ENCODE assay signal across 10 cellular contexts in genomic region chr20:51400051-51400926, GRCh38.
DNase-seq lines count a peak whose midpoint lies in the region; ATAC-seq and TF ChIP-seq lines count a peak whose summit lies in the region.
"Had no signal": no experiment of that assay in that cellular context is flagged by ENCODE, and none has a peak within 500 bp of the region (broad histone marks: within the 10 kb centered on the region; RNA-seq: fewer than 3 reads in every experiment).

No MANE protein-coding gene starts in this region.

- peak overlapping the region; percentile 77 to 91 (median 83) for H3K27ac ChIP-seq in Peyer's patch
- H3K27ac ChIP-seq: epithelial cell of prostate, thoracic aorta had no signal

- peak overlapping the region; percentile 96 for H3K27ac Mint-ChIP-seq in activated naive CD8-positive, alpha-beta T cell treated with anti-CD3 and anti-CD28 coated beads, Interleukin-2, amount 10 ng/mL, durations not matched to agents 7 days and 5 days

- H3K27me3 ChIP-seq in Peyer's patch, result no peaks in the 10 kb centered on the region

- TF ChIP-seq CTCF in Peyer's patch (IDR thresholded peaks at IDR 0.05), result no peak

- peak overlapping the region; percentile 75 for H3K4me3 Mint-ChIP-seq in activated naive CD8-positive, alpha-beta T cell treated with anti-CD3 and anti-CD28 coated beads, Interleukin-2, amount 10 ng/mL, durations not matched to agents 7 days and 5 days

- H3K9me3 Mint-ChIP-seq in activated naive CD8-positive, alpha-beta T cell treated with anti-CD3 and anti-CD28 coated beads, Interleukin-2, amount 10 ng/mL, durations not matched to agents 7 days and 5 days, result no peaks in the 10 kb centered on the region

- H3K9me3 ChIP-seq in Peyer's patch, result no peaks in the 10 kb centered on the region
- H3K9me3 ChIP-seq: thoracic aorta had no signal

- DNase-seq in Peyer's patch (peak in 2 of 3 donors; percentile 76 to 84), mesenteric fat pad (ENCODE audit: low spot score) (no peak), erythroblast (lab: John Stamatoyannopoulos, UW) (no peak), NCI-H345 treated with DMSO at 0.1 percent for 48 hours (lab: John Stamatoyannopoulos, UW; ENCODE audit: unreplicated experiment) (no peak)
- peak; percentile 72 for DNase-seq in activated naive CD8-positive, alpha-beta T cell treated with anti-CD3 and anti-CD28 coated beads, Interleukin-2, amount 10 ng/mL, durations not matched to agents 7 days and 5 days
- peak; percentile 49 for DNase-seq in stimulated activated CD8-positive, alpha-beta memory T cell treated with anti-CD3 and anti-CD28 coated beads, Interleukin-12 subunit alpha, Interleukin-12 subunit beta, amount 100 ng/mL, for 1 hour (ENCODE audit: low read depth)

- H3K36me3 ChIP-seq in Peyer's patch, result no peaks in the 10 kb centered on the region
- H3K36me3 ChIP-seq: thoracic aorta had no signal

- peak overlapping the region in 1 of 4 donors; percentile 21 for H3K4me3 ChIP-seq in Peyer's patch
- H3K4me3 ChIP-seq: thoracic aorta had no signal

- peaks cover 0 to 36% (median 22%) of the 10 kb centered on the region in 4 donors for H3K4me1 ChIP-seq in Peyer's patch

- no peaks in the 10 kb centered on the region for H3K27me3 Mint-ChIP-seq in activated naive CD8-positive, alpha-beta T cell treated with anti-CD3 and anti-CD28 coated beads, Interleukin-2, amount 10 ng/mL, durations not matched to agents 7 days and 5 days

- POLR2A ChIA-PET in activated naive CD8-positive, alpha-beta T cell treated with anti-CD3 and anti-CD28 coated beads, Interleukin-2, amount 10 ng/mL, durations not matched to agents 7 days and 5 days (lab: Charles Lee), result interaction anchor here (1.1 to 3.0 kb wide), 8 partner anchors 10 to 141 kb away, joined by 3 to 20 read pairs (median 3); partner anchors contain the start of gene NFATC2

- no peak for TF ChIP-seq POLR2A in Peyer's patch (IDR thresholded peaks at IDR 0.05)
- TF ChIP-seq POLR2A in erythroblast (IDR thresholded peaks at IDR 0.05; ENCODE audit: low read length), result no peak

- H3K36me3 Mint-ChIP-seq in activated naive CD8-positive, alpha-beta T cell treated with anti-CD3 and anti-CD28 coated beads, Interleukin-2, amount 10 ng/mL, durations not matched to agents 7 days and 5 days, result peaks cover 40% of the 10 kb centered on the region

- H3K4me1 Mint-ChIP-seq in activated naive CD8-positive, alpha-beta T cell treated with anti-CD3 and anti-CD28 coated beads, Interleukin-2, amount 10 ng/mL, durations not matched to agents 7 days and 5 days, result peaks cover 69% of the 10 kb centered on the region

- ATAC-seq in GM18498 (IDR thresholded peaks at IDR 0.05; ENCODE audit: unreplicated experiment) (peak; percentile 70), HG02623 (IDR thresholded peaks at IDR 0.05; ENCODE audit: unreplicated experiment) (peak; percentile 59)
- peak; percentile 82 for ATAC-seq in activated naive CD8-positive, alpha-beta T cell treated with anti-CD3 and anti-CD28 coated beads, Interleukin-2, amount 10 ng/mL, durations not matched to agents 7 days and 5 days (ENCODE audit: low read depth)

Comparison
In these comparisons a context has a peak if more than half of its experiments do, and no peak if none do; other contexts are left out.
1. DNase-seq: peak in Peyer's patch (2 of 3), activated naive CD8-positive, alpha-beta T cell treated with anti-CD3 and anti-CD28 coated beads, Interleukin-2, amount 10 ng/mL, durations not matched to agents 7 days and 5 days (single experiment) and stimulated activated CD8-positive, alpha-beta memory T cell treated with anti-CD3 and anti-CD28 coated beads, Interleukin-12 subunit alpha, Interleukin-12 subunit beta, amount 100 ng/mL, for 1 hour (single experiment); none in mesenteric fat pad (single experiment), erythroblast (0 of 2) and NCI-H345 treated with DMSO at 0.1 percent for 48 hours (single experiment).
2. Peak in every context shown above with its lines, with median percentiles within 50 percentile points of each other: ATAC-seq.